In genomic region chr17:50883850-50884291, GRCh38 we compare ENCODE assay signal across 11 cellular contexts. TPM values are rescaled to one million over a fixed set of nuclear protein-coding genes. Genes with fewer than 3 reads are reported as not detected.
DNase-seq lines count a peak whose midpoint lies in the region; ATAC-seq, FAIRE-seq and TF ChIP-seq lines count a peak whose summit lies in the region.
"Had no signal": no experiment of that assay in that cellular context is flagged by ENCODE, and none has a peak within 500 bp of the region (broad histone marks: within the 10 kb centered on the region; RNA-seq: fewer than 3 reads in every experiment).

No MANE protein-coding gene starts in this region.

- 61 to 66% (median 65%) methylated on average over 3 of the region's 3 CpGs for WGBS in stomach, 5 donors
- 91% methylated on average over 3 of the region's 3 CpGs for WGBS in mesenchymal stem cell

- H4K8ac ChIP-seq in mesenchymal stem cell (ENCODE audit: low read length) = no peak overlapping the region

- H3K4me1 Mint-ChIP-seq in activated CD4-positive, alpha-beta T cell treated with anti-CD3 and anti-CD28 coated beads, Interleukin-2, amount 10 ng/mL, durations not matched to agents 7 days and 5 days = peaks cover 44% of the 10 kb centered on the region

- intact Hi-C loops in stomach (cut with DNase I; ENCODE audit: low total_unique reads) = no loop called here

- no peak overlapping the region for H3K14ac ChIP-seq in mesenchymal stem cell (ENCODE audit: low read length in 2 of 2)

- H2BK120ac ChIP-seq in mesenchymal stem cell (ENCODE audit: low read depth, low read length) = no peak overlapping the region

- no peaks in the 10 kb centered on the region for H3K79me2 ChIP-seq in keratinocyte (ENCODE audit: control insufficient read depth, insufficient read depth, low read length)

- H3K4me2 ChIP-seq in keratinocyte (ENCODE audit: control insufficient read depth, extremely low read depth, insufficient read depth, low read depth, low read length) (no peak overlapping the region), mesenchymal stem cell (ENCODE audit: low read length, poor library complexity, severe bottlenecking) (no peak overlapping the region)

- no peak overlapping the region for H3K4me3 ChIP-seq in keratinocyte (ENCODE audit: control insufficient read depth in 2 of 3, extremely low read depth in 1 of 3, insufficient read depth in 2 of 3, low read depth in 1 of 3, low read length in 3 of 3)
- no peak overlapping the region for H3K4me3 ChIP-seq in stomach
- no peak overlapping the region for H3K4me3 ChIP-seq in mesenchymal stem cell (ENCODE audit: insufficient read depth in 1 of 2, low read depth in 1 of 2, low read length in 2 of 2)
- H3K4me3 ChIP-seq: spleen had no signal

- no peak for TF ChIP-seq EP300 in stomach (IDR thresholded peaks at IDR 0.05)

- H4K91ac ChIP-seq in mesenchymal stem cell (ENCODE audit: low read length) = no peak overlapping the region

- peaks cover 2% of the 10 kb centered on the region for H3K9me3 Mint-ChIP-seq in activated CD4-positive, alpha-beta T cell treated with anti-CD3 and anti-CD28 coated beads, Interleukin-2, amount 10 ng/mL, durations not matched to agents 7 days and 5 days

- no peak overlapping the region for H2BK12ac ChIP-seq in mesenchymal stem cell (ENCODE audit: low read length in 2 of 2)

- no peak for DNase-seq in activated CD4-positive, alpha-beta T cell treated with anti-CD3 and anti-CD28 coated beads, Interleukin-2, amount 10 ng/mL, durations not matched to agents 7 days and 5 days
- DNase-seq in activated CD4-positive, alpha-beta T cell treated with anti-CD3 and anti-CD28 coated beads, Interleukin-2, amount 50 U/mL, for 4 hours = no peak
- DNase-seq in SIG-M5 (lab: John Stamatoyannopoulos, UW) (peak; percentile 70), keratinocyte (ENCODE audit: low read depth, low spot score) (no peak), stomach (peak; percentile 53), mesenchymal stem cell (no peak), DMS 273 (lab: John Stamatoyannopoulos, UW; ENCODE audit: unreplicated experiment) (no peak)
- DNase-seq: spleen had no signal

- H3K4me1 ChIP-seq in keratinocyte (ENCODE audit: control insufficient read depth, extremely low read depth, insufficient read depth, low read length) (peaks cover 24% of the 10 kb centered on the region), stomach (peaks cover 13 to 40% (median 25%) of the 10 kb centered on the region in 4 donors), mesenchymal stem cell (ENCODE audit: control insufficient read depth, insufficient read depth, low read depth, low read length) (peaks cover 4% of the 10 kb centered on the region)

- H3K9me1 ChIP-seq in keratinocyte (ENCODE audit: control insufficient read depth, extremely low read depth, insufficient read depth, low read length) = no peaks in the 10 kb centered on the region

- H3K36me3 ChIP-seq in keratinocyte (ENCODE audit: control insufficient read depth in 2 of 2, extremely low read depth in 1 of 2, insufficient read depth in 2 of 2, low read length in 2 of 2) (peaks cover 0 to 1% of the 10 kb centered on the region in 2 experiments), stomach (no peaks in the 10 kb centered on the region), mesenchymal stem cell (ENCODE audit: control insufficient read depth in 1 of 2, insufficient read depth in 2 of 2, low read depth in 1 of 2, low read length in 2 of 2) (no peaks in the 10 kb centered on the region)
- H3K36me3 ChIP-seq: spleen had no signal

- CTCF ChIA-PET in activated CD4-positive, alpha-beta T cell treated with anti-CD3 and anti-CD28 coated beads, Interleukin-2, amount 10 ng/mL, durations not matched to agents 7 days and 5 days (lab: Charles Lee) = interaction anchor here (0.5 to 3.3 kb wide), 4 partner anchors 13 to 23 kb away, joined by 3 to 17 read pairs (median 5); partner anchors contain the start of gene TOB1

- ATAC-seq in HG03196 (IDR thresholded peaks at IDR 0.05; ENCODE audit: unreplicated experiment) = no peak

- H3K23ac ChIP-seq in mesenchymal stem cell (ENCODE audit: low read length in 2 of 2) = no peak overlapping the region

- no peak overlapping the region for H3K4me3 Mint-ChIP-seq in activated CD4-positive, alpha-beta T cell treated with anti-CD3 and anti-CD28 coated beads, Interleukin-2, amount 10 ng/mL, durations not matched to agents 7 days and 5 days

- H3K27me3 ChIP-seq in keratinocyte (ENCODE audit: control insufficient read depth, extremely low read depth, insufficient read depth, low read length) = no peaks in the 10 kb centered on the region
- no peaks in the 10 kb centered on the region for H3K27me3 ChIP-seq in stomach
- H3K27me3 ChIP-seq in mesenchymal stem cell (ENCODE audit: control insufficient read depth in 1 of 2, insufficient read depth in 1 of 2, low read length in 2 of 2) = no peaks in the 10 kb centered on the region
- H3K27me3 ChIP-seq: spleen had no signal

- H3K27ac ChIP-seq in keratinocyte (ENCODE audit: control insufficient read depth, insufficient read depth, low read length) (peak overlapping the region; percentile 63), stomach (peak overlapping the region; percentile 76 to 90 (median 85)), mesenchymal stem cell (ENCODE audit: low read length, poor library complexity, severe bottlenecking) (no peak overlapping the region)

- H3K9me3 ChIP-seq in keratinocyte (ENCODE audit: control insufficient read depth, low read depth, low read length) = no peaks in the 10 kb centered on the region
- no peaks in the 10 kb centered on the region for H3K9me3 ChIP-seq in stomach
- H3K9me3 ChIP-seq in mesenchymal stem cell (ENCODE audit: control insufficient read depth, low read length) = no peaks in the 10 kb centered on the region

- dilution Hi-C loops in keratinocyte (cut with MboI; ENCODE audit: extremely low pct_ligation_motif_present, low sequenced_read_pairs) = no loop called here

- no peak overlapping the region for H3K18ac ChIP-seq in mesenchymal stem cell (ENCODE audit: low read depth in 1 of 2, low read length in 2 of 2)

- TF ChIP-seq CTCF in keratinocyte (optimal IDR thresholded peaks at IDR 0.05 in 1 of 3, IDR thresholded peaks at IDR 0.05 in 1 of 3, conservative IDR thresholded peaks at IDR 0.05 in 1 of 3; ENCODE audit: extremely low read depth in 1 of 3, insufficient read depth in 2 of 3, low read length in 3 of 3) (no peak), stomach (IDR thresholded peaks at IDR 0.05) (no peak)

- H3K9ac ChIP-seq in keratinocyte (ENCODE audit: control insufficient read depth, extremely low read depth, insufficient read depth, low read length) (peak overlapping the region; percentile 49), mesenchymal stem cell (ENCODE audit: low read length) (no peak overlapping the region)

- H3K36me3 Mint-ChIP-seq in activated CD4-positive, alpha-beta T cell treated with anti-CD3 and anti-CD28 coated beads, Interleukin-2, amount 10 ng/mL, durations not matched to agents 7 days and 5 days (ENCODE audit: low read depth) = peaks cover 1% of the 10 kb centered on the region

- H2BK15ac ChIP-seq in mesenchymal stem cell (ENCODE audit: low read depth, poor library complexity, severe bottlenecking) = no peak overlapping the region

- H2AFZ ChIP-seq in keratinocyte (ENCODE audit: control insufficient read depth, low read length) (peak overlapping the region; percentile 56), mesenchymal stem cell (ENCODE audit: low read depth, low read length) (no peak overlapping the region)

- H3K27me3 Mint-ChIP-seq in activated CD4-positive, alpha-beta T cell treated with anti-CD3 and anti-CD28 coated beads, Interleukin-2, amount 10 ng/mL, durations not matched to agents 7 days and 5 days = peaks cover 8% of the 10 kb centered on the region

- POLR2A ChIA-PET in activated CD4-positive, alpha-beta T cell treated with anti-CD3 and anti-CD28 coated beads, Interleukin-2, amount 10 ng/mL, durations not matched to agents 7 days and 5 days (lab: Charles Lee) = no interaction called here

- peak overlapping the region; percentile 48 for H3K27ac Mint-ChIP-seq in activated CD4-positive, alpha-beta T cell treated with anti-CD3 and anti-CD28 coated beads, Interleukin-2, amount 10 ng/mL, durations not matched to agents 7 days and 5 days

- H4K20me1 ChIP-seq in keratinocyte (ENCODE audit: control insufficient read depth, extremely low read depth, insufficient read depth, low read length) = no peaks in the 10 kb centered on the region

- no peak overlapping the region for H2AK5ac ChIP-seq in mesenchymal stem cell (ENCODE audit: low read length, severe bottlenecking)

- no peak overlapping the region for H2BK5ac ChIP-seq in mesenchymal stem cell (ENCODE audit: low read depth, low read length, poor library complexity, severe bottlenecking)

- H3K79me1 ChIP-seq in mesenchymal stem cell (replicated peaks; ENCODE audit: low read length, poor library complexity, severe bottlenecking) = no peaks in the 10 kb centered on the region

- no peak for TF ChIP-seq POLR2A in stomach (IDR thresholded peaks at IDR 0.05)

- no peak overlapping the region for H3K4ac ChIP-seq in mesenchymal stem cell (ENCODE audit: low read depth in 1 of 2, low read length in 2 of 2)

- no peak for FAIRE-seq in keratinocyte (lab: Jason Lieb, UNC)
- FAIRE-seq: A204.1, H54 had no signal

RNA-seq across cellular contexts. Expression of gene TOB1, which starts 17.7 kb away (rescaled TPM):
- 10 to 100 TPM; 81.8 to 99.0 TPM for total RNA-seq in activated CD4-positive, alpha-beta T cell treated with anti-CD3 and anti-CD28 coated beads, Interleukin-2, amount 10 ng/mL, durations not matched to agents 7 days and 5 days
- polyA plus RNA-seq in keratinocyte = 59.5 to 73.3 TPM (median 64.4 TPM) in 3 replicates
- polyA plus RNA-seq in keratinocyte (2011; ENCODE audit: low read depth) = 97.4 TPM
- 43.7 and 59.1 TPM in 2 replicates for polyA plus RNA-seq in keratinocyte (2011; cell fraction: cytosol; rRNA removed)
- polyA plus RNA-seq in keratinocyte (2011; cell fraction: nucleus; rRNA removed) = 146 and 173 TPM in 2 replicates
- polyA plus RNA-seq in keratinocyte (2012; ENCODE audit: low replicate concordance) = 94.3 and 311 TPM in 2 replicates
- 84.2 to 122 TPM (median 105 TPM) in 3 replicates for polyA minus RNA-seq in keratinocyte
- 108 TPM for polyA minus RNA-seq in keratinocyte (2011; cell fraction: cytosol; rRNA and poly(A)+ RNA removed)
- polyA minus RNA-seq in keratinocyte (2011; cell fraction: nucleus; rRNA and poly(A)+ RNA removed) = 181 and 201 TPM in 2 replicates
- total RNA-seq in stomach = 100 to 1,000 TPM in 3 of 5 donors, 10 to 100 TPM in 2; 69.4 to 346 (median 100) TPM
- 10 to 100 TPM; 30.1 to 40.0 (median 39.9) TPM for polyA plus RNA-seq in stomach
- polyA plus RNA-seq in mesenchymal stem cell (2013, experiment 1 of 2) = 78.1 TPM
- polyA plus RNA-seq in mesenchymal stem cell (2013, experiment 2 of 2) = 81.9 TPM

RNA-seq across cellular contexts. Expression of gene WFIKKN2, which starts 48.5 kb away (rescaled TPM):
- total RNA-seq in activated CD4-positive, alpha-beta T cell treated with anti-CD3 and anti-CD28 coated beads, Interleukin-2, amount 10 ng/mL, durations not matched to agents 7 days and 5 days = not detected
- polyA plus RNA-seq in keratinocyte (not detected in 3 replicates), stomach (under 1 TPM; 0.05 to 0.46 (median 0.06) TPM)
- not detected for polyA plus RNA-seq in keratinocyte (2011; ENCODE audit: low read depth)
- polyA plus RNA-seq in keratinocyte (2011; cell fraction: cytosol; rRNA removed) = not detected in 2 replicates
- not detected in 2 replicates for polyA plus RNA-seq in keratinocyte (2011; cell fraction: nucleus; rRNA removed)
- polyA plus RNA-seq in keratinocyte (2012; ENCODE audit: low replicate concordance) = not detected in 2 replicates
- not detected in 3 replicates for polyA minus RNA-seq in keratinocyte
- not detected for polyA minus RNA-seq in keratinocyte (2011; cell fraction: cytosol; rRNA and poly(A)+ RNA removed)
- polyA minus RNA-seq in keratinocyte (2011; cell fraction: nucleus; rRNA and poly(A)+ RNA removed) = not detected in 2 replicates
- total RNA-seq in stomach = under 1 TPM in 1 of 5 donors, not detected in 4; 0.37 TPM
- not detected for polyA plus RNA-seq in mesenchymal stem cell (2013, experiment 1 of 2)
- not detected for polyA plus RNA-seq in mesenchymal stem cell (2013, experiment 2 of 2)

Comparison
In these comparisons a context has a peak if more than half of its experiments do, and no peak if none do; other contexts are left out.
1. DNase-seq: peak in SIG-M5 (single experiment) and stomach (single experiment); none in activated CD4-positive, alpha-beta T cell treated with anti-CD3 and anti-CD28 coated beads, Interleukin-2, amount 10 ng/mL, durations not matched to agents 7 days and 5 days (single experiment), activated CD4-positive, alpha-beta T cell treated with anti-CD3 and anti-CD28 coated beads, Interleukin-2, amount 50 U/mL, for 4 hours (0 of 2), keratinocyte (single experiment), mesenchymal stem cell (single experiment) and DMS 273 (single experiment).